ENCODE assay signal across 8 cellular contexts in genomic region chr10:85235258-85235657, GRCh38.
"Had no signal": no experiment of that assay in that cellular context is flagged by ENCODE, and none has a peak within 500 bp of the region (broad histone marks: within the 10 kb centered on the region; RNA-seq: fewer than 3 reads in every experiment).

No MANE protein-coding gene starts in this region.

- DNase-seq: Kasumi-1, MM.1S, NCI-H226, Right ventricle myocardium superior, RPMI8226, SIG-M5 had no signal

- H3K4me1 Mint-ChIP-seq: IgD-negative memory B cell had no signal

- ATAC-seq: K562 had no signal

- H3K9me3 Mint-ChIP-seq: IgD-negative memory B cell had no signal

- H3K4me3 Mint-ChIP-seq: IgD-negative memory B cell had no signal

- H3K36me3 Mint-ChIP-seq: IgD-negative memory B cell had no signal

- H3K27ac Mint-ChIP-seq: IgD-negative memory B cell had no signal
